1 cellular context compared by ENCODE assay signal in the genomic region with DNA sequence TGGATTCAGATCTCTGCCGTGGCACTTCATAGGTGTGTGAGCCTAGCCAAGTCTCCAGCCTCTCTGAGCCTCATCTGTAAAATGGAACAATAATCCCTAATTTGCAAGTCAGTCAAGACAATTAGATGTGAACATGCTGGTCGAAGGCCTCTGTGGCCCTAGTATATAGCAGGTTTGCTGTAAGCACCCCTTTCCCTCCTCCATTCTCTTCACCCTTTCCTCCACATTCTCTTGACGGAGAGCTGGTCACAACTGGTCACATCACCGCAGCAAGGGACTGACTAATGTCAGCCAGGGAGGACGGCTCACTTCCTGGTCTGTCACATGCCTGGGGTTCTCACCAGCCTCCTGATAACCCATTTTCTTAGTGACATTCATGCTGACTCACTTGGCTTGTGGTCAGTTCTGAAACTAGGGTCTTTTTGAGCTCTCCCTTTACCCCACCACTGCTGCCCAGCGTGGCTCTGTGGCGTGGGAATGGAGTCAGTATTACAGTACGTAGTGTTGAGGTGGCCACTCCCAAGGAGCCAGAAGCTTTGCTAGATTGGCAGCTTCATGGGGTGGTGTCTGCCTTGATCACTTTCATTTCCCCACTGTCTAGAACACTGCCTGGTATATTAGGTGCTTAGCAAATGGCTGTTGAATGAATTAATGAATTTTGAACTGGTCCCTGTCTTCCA.
A peak's percentile ranks its signal among the peaks of the same experiment; 100 is the strongest.
TF ChIP-seq lines count a peak whose summit lies in the region.

No MANE protein-coding gene starts in this region.

TF ChIP-seq in GM12878, 131 proteins besides CTCF, POLR2A, EP300 and RAD21 (continued from another document and continues in another):
- TF ChIP-seq, protein P1, sequence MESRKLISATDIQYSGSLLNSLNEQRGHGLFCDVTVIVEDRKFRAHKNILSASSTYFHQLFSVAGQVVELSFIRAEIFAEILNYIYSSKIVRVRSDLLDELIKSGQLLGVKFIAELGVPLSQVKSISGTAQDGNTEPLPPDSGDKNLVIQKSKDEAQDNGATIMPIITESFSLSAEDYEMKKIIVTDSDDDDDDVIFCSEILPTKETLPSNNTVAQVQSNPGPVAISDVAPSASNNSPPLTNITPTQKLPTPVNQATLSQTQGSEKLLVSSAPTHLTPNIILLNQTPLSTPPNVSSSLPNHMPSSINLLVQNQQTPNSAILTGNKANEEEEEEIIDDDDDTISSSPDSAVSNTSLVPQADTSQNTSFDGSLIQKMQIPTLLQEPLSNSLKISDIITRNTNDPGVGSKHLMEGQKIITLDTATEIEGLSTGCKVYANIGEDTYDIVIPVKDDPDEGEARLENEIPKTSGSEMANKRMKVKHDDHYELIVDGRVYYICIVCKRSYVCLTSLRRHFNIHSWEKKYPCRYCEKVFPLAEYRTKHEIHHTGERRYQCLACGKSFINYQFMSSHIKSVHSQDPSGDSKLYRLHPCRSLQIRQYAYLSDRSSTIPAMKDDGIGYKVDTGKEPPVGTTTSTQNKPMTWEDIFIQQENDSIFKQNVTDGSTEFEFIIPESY (IDR thresholded peaks at IDR 0.05), result no peak
- no peak for TF ChIP-seq POLR2AphosphoS2 (IDR thresholded peaks at IDR 0.05; ENCODE audit: low read depth, low read length)
- TF ChIP-seq ETV6 (conservative IDR thresholded peaks at IDR 0.05 in 1 of 2, IDR thresholded peaks at IDR 0.05 in 1 of 2; ENCODE audit: borderline replicate concordance in 1 of 2, low read depth in 1 of 2), result peak in 1 of 2 experiments; percentile 53; a peak in 1 of 4 replicates
- TF ChIP-seq, protein P2, sequence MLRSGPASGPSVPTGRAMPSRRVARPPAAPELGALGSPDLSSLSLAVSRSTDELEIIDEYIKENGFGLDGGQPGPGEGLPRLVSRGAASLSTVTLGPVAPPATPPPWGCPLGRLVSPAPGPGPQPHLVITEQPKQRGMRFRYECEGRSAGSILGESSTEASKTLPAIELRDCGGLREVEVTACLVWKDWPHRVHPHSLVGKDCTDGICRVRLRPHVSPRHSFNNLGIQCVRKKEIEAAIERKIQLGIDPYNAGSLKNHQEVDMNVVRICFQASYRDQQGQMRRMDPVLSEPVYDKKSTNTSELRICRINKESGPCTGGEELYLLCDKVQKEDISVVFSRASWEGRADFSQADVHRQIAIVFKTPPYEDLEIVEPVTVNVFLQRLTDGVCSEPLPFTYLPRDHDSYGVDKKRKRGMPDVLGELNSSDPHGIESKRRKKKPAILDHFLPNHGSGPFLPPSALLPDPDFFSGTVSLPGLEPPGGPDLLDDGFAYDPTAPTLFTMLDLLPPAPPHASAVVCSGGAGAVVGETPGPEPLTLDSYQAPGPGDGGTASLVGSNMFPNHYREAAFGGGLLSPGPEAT (IDR thresholded peaks at IDR 0.05; ENCODE audit: low read depth), result peak; percentile 58
- TF ChIP-seq RELA (IDR thresholded peaks at IDR 0.05; ENCODE audit: borderline replicate concordance, partially characterized antibody), result no peak
- TF ChIP-seq, protein P3, sequence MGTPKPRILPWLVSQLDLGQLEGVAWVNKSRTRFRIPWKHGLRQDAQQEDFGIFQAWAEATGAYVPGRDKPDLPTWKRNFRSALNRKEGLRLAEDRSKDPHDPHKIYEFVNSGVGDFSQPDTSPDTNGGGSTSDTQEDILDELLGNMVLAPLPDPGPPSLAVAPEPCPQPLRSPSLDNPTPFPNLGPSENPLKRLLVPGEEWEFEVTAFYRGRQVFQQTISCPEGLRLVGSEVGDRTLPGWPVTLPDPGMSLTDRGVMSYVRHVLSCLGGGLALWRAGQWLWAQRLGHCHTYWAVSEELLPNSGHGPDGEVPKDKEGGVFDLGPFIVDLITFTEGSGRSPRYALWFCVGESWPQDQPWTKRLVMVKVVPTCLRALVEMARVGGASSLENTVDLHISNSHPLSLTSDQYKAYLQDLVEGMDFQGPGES (IDR thresholded peaks at IDR 0.05), result no peak
- TF ChIP-seq, protein P4, sequence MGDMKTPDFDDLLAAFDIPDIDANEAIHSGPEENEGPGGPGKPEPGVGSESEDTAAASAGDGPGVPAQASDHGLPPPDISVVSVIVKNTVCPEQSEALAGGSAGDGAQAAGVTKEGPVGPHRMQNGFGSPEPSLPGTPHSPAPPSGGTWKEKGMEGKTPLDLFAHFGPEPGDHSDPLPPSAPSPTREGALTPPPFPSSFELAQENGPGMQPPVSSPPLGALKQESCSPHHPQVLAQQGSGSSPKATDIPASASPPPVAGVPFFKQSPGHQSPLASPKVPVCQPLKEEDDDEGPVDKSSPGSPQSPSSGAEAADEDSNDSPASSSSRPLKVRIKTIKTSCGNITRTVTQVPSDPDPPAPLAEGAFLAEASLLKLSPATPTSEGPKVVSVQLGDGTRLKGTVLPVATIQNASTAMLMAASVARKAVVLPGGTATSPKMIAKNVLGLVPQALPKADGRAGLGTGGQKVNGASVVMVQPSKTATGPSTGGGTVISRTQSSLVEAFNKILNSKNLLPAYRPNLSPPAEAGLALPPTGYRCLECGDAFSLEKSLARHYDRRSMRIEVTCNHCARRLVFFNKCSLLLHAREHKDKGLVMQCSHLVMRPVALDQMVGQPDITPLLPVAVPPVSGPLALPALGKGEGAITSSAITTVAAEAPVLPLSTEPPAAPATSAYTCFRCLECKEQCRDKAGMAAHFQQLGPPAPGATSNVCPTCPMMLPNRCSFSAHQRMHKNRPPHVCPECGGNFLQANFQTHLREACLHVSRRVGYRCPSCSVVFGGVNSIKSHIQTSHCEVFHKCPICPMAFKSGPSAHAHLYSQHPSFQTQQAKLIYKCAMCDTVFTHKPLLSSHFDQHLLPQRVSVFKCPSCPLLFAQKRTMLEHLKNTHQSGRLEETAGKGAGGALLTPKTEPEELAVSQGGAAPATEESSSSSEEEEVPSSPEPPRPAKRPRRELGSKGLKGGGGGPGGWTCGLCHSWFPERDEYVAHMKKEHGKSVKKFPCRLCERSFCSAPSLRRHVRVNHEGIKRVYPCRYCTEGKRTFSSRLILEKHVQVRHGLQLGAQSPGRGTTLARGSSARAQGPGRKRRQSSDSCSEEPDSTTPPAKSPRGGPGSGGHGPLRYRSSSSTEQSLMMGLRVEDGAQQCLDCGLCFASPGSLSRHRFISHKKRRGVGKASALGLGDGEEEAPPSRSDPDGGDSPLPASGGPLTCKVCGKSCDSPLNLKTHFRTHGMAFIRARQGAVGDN (IDR thresholded peaks at IDR 0.05), result peak; percentile 85
- no peak for TF ChIP-seq SMC3 (IDR thresholded peaks at IDR 0.05; ENCODE audit: borderline replicate concordance, low read length)
- no peak; the same call in 1 of the 2 replicates for TF ChIP-seq MTA2 (IDR thresholded peaks at IDR 0.05; ENCODE audit: low read depth)
- TF ChIP-seq CBX5 (IDR thresholded peaks at IDR 0.05; ENCODE audit: low read depth), result 0 out of 2 replicates have a peak, but pooled peaks have one; percentile 73
- TF ChIP-seq GATAD2B (conservative IDR thresholded peaks at IDR 0.05; ENCODE audit: low read depth), result no peak
- TF ChIP-seq, protein P5, sequence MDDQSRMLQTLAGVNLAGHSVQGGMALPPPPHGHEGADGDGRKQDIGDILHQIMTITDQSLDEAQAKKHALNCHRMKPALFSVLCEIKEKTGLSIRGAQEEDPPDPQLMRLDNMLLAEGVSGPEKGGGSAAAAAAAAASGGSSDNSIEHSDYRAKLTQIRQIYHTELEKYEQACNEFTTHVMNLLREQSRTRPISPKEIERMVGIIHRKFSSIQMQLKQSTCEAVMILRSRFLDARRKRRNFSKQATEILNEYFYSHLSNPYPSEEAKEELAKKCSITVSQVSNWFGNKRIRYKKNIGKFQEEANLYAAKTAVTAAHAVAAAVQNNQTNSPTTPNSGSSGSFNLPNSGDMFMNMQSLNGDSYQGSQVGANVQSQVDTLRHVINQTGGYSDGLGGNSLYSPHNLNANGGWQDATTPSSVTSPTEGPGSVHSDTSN (IDR thresholded peaks at IDR 0.05; ENCODE audit: insufficient replicate concordance, low read depth, low read length), result peak; percentile 62
- TF ChIP-seq CEBPB (IDR thresholded peaks at IDR 0.05; ENCODE audit: borderline replicate concordance in 1 of 2, low read depth in 2 of 2, low read length in 2 of 2), result no peak
- no peak for TF ChIP-seq ZNF207 (IDR thresholded peaks at IDR 0.05; ENCODE audit: borderline replicate concordance)
- peak; percentile 43; the same call in 1 of the 2 replicates for TF ChIP-seq BCL11A (IDR thresholded peaks at IDR 0.05; ENCODE audit: low read depth, low read length)
- TF ChIP-seq, protein P6, sequence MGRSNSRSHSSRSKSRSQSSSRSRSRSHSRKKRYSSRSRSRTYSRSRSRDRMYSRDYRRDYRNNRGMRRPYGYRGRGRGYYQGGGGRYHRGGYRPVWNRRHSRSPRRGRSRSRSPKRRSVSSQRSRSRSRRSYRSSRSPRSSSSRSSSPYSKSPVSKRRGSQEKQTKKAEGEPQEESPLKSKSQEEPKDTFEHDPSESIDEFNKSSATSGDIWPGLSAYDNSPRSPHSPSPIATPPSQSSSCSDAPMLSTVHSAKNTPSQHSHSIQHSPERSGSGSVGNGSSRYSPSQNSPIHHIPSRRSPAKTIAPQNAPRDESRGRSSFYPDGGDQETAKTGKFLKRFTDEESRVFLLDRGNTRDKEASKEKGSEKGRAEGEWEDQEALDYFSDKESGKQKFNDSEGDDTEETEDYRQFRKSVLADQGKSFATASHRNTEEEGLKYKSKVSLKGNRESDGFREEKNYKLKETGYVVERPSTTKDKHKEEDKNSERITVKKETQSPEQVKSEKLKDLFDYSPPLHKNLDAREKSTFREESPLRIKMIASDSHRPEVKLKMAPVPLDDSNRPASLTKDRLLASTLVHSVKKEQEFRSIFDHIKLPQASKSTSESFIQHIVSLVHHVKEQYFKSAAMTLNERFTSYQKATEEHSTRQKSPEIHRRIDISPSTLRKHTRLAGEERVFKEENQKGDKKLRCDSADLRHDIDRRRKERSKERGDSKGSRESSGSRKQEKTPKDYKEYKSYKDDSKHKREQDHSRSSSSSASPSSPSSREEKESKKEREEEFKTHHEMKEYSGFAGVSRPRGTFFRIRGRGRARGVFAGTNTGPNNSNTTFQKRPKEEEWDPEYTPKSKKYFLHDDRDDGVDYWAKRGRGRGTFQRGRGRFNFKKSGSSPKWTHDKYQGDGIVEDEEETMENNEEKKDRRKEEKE (IDR thresholded peaks at IDR 0.05), result no peak
- TF ChIP-seq PAX8 (IDR thresholded peaks at IDR 0.05), result no peak
- no peak for TF ChIP-seq NR2C2 (IDR thresholded peaks at IDR 0.05; ENCODE audit: borderline replicate concordance, control insufficient read depth, insufficient read length, low read depth)
- TF ChIP-seq EGR1 (IDR thresholded peaks at IDR 0.05; ENCODE audit: borderline replicate concordance in 1 of 2, low read depth in 2 of 2, low read length in 2 of 2), result no peak
- no peak for TF ChIP-seq CHD2 (IDR thresholded peaks at IDR 0.05; ENCODE audit: borderline replicate concordance, low read depth, low read length)
- no peak for TF ChIP-seq KAT2A (conservative IDR thresholded peaks at IDR 0.05; ENCODE audit: control insufficient read depth, low read depth, low read length)
- TF ChIP-seq ZBED1 (IDR thresholded peaks at IDR 0.05; ENCODE audit: borderline replicate concordance), result peak; percentile 48; the same call in 1 of the 2 replicates
- no peak for TF ChIP-seq MEF2B (IDR thresholded peaks at IDR 0.05; ENCODE audit: partially characterized antibody, poor library complexity, severe bottlenecking)
- peak; percentile 71 for TF ChIP-seq EED (IDR thresholded peaks at IDR 0.05; ENCODE audit: low read depth)
- TF ChIP-seq ZNF274 (IDR thresholded peaks at IDR 0.05; ENCODE audit: insufficient read depth, insufficient read length), result no peak
- TF ChIP-seq IRF4 (IDR thresholded peaks at IDR 0.05; ENCODE audit: low read depth, low read length), result peak; percentile 61; the same call in 1 of the 2 replicates
- TF ChIP-seq TCF7 (IDR thresholded peaks at IDR 0.05; ENCODE audit: borderline replicate concordance), result no peak
- TF ChIP-seq EZH2 (IDR thresholded peaks at IDR 0.05; ENCODE audit: borderline replicate concordance, control insufficient read depth, low read depth, low read length), result no peak
- TF ChIP-seq, protein P7, sequence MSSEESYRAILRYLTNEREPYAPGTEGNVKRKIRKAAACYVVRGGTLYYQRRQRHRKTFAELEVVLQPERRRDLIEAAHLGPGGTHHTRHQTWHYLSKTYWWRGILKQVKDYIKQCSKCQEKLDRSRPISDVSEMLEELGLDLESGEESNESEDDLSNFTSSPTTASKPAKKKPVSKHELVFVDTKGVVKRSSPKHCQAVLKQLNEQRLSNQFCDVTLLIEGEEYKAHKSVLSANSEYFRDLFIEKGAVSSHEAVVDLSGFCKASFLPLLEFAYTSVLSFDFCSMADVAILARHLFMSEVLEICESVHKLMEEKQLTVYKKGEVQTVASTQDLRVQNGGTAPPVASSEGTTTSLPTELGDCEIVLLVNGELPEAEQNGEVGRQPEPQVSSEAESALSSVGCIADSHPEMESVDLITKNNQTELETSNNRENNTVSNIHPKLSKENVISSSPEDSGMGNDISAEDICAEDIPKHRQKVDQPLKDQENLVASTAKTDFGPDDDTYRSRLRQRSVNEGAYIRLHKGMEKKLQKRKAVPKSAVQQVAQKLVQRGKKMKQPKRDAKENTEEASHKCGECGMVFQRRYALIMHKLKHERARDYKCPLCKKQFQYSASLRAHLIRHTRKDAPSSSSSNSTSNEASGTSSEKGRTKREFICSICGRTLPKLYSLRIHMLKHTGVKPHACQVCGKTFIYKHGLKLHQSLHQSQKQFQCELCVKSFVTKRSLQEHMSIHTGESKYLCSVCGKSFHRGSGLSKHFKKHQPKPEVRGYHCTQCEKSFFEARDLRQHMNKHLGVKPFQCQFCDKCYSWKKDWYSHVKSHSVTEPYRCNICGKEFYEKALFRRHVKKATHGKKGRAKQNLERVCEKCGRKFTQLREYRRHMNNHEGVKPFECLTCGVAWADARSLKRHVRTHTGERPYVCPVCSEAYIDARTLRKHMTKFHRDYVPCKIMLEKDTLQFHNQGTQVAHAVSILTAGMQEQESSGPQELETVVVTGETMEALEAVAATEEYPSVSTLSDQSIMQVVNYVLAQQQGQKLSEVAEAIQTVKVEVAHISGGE (CRISPR knock-in tag; IDR thresholded peaks at IDR 0.05), result no peak
- TF ChIP-seq SREBF2 (IDR thresholded peaks at IDR 0.05; ENCODE audit: low read length), result no peak
- TF ChIP-seq ASH2L (IDR thresholded peaks at IDR 0.05; ENCODE audit: borderline replicate concordance, low read depth), result no peak
- TF ChIP-seq SREBF1 (IDR thresholded peaks at IDR 0.05; ENCODE audit: low read length), result no peak
- no peak for TF ChIP-seq SMARCA5 (IDR thresholded peaks at IDR 0.05)
- TF ChIP-seq TCF12 (IDR thresholded peaks at IDR 0.05; ENCODE audit: low read depth, low read length), result no peak
- TF ChIP-seq, protein P8, sequence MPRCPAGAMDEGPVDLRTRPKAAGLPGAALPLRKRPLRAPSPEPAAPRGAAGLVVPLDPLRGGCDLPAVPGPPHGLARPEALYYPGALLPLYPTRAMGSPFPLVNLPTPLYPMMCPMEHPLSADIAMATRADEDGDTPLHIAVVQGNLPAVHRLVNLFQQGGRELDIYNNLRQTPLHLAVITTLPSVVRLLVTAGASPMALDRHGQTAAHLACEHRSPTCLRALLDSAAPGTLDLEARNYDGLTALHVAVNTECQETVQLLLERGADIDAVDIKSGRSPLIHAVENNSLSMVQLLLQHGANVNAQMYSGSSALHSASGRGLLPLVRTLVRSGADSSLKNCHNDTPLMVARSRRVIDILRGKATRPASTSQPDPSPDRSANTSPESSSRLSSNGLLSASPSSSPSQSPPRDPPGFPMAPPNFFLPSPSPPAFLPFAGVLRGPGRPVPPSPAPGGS (IDR thresholded peaks at IDR 0.05; ENCODE audit: borderline replicate concordance, insufficient read depth, low read depth, low read length, poor library complexity, severe bottlenecking), result peak; percentile 21
- peak; percentile 55 for TF ChIP-seq POLR2AphosphoS5 (IDR thresholded peaks at IDR 0.05; ENCODE audit: low read length)
- no peak for TF ChIP-seq CBX3 (IDR thresholded peaks at IDR 0.05; ENCODE audit: borderline replicate concordance, low read depth)
- peak; percentile 80 for TF ChIP-seq RAD51 (IDR thresholded peaks at IDR 0.05)
- peak; percentile 55; the same call in 1 of the 2 replicates for TF ChIP-seq ATF7 (IDR thresholded peaks at IDR 0.05; ENCODE audit: low read depth)
